8 cellular contexts compared by ENCODE assay signal in genomic region chr3:96814581-96815567, GRCh38. TPM values are rescaled to one million over a fixed set of nuclear protein-coding genes. Genes with fewer than 3 reads are reported as not detected.
DNase-seq lines count a peak whose midpoint lies in the region; ATAC-seq, FAIRE-seq and TF ChIP-seq lines count a peak whose summit lies in the region.

Gene EPHA6 (plus strand): TSS chr3:96814594.

- in situ Hi-C loops in HepG2 (cut with HindIII; ENCODE audit: extremely low pct_ligation_motif_present, low pct_unique_long_range_greater_than_20kb) = no loop called here

- H3K79me2 ChIP-seq in HepG2 (ENCODE audit: insufficient read depth, low read length) = no peaks in the 10 kb centered on the region

- no peaks in the 10 kb centered on the region for H3K36me3 Mint-ChIP-seq in stimulated activated naive CD8-positive, alpha-beta T cell treated with anti-CD3 and anti-CD28 coated beads, Interleukin-15, Interleukin-2, amounts not matched to agents 100 ng/mL and 50 ng/mL, for 24 hours (ENCODE audit: low read depth)
- no peaks in the 10 kb centered on the region for H3K36me3 Mint-ChIP-seq in brain

- no peaks in the 10 kb centered on the region for H3K9me3 ChIP-seq in HepG2 (ENCODE audit: low read length)
- H3K9me3 ChIP-seq in tibial nerve = no peaks in the 10 kb centered on the region

- H3K27ac Mint-ChIP-seq in stimulated activated naive CD8-positive, alpha-beta T cell treated with anti-CD3 and anti-CD28 coated beads, Interleukin-15, Interleukin-2, amounts not matched to agents 100 ng/mL and 50 ng/mL, for 24 hours = no peak within 1 kb of the TSS
- peak within 1 kb of the TSS in 1 of 5 experiments; percentile 91 for H3K27ac Mint-ChIP-seq in brain

- POLR2A ChIA-PET in HepG2 (lab: Yijun Ruan, JAX) = no interaction called here

- TF ChIP-seq POLR2A in HepG2 (IDR thresholded peaks at IDR 0.05; ENCODE audit: insufficient read depth in 1 of 2, low read depth in 2 of 2, low read length in 2 of 2) = no peak
- TF ChIP-seq POLR2A in tibial nerve (IDR thresholded peaks at IDR 0.05) = no peak

- H4K20me1 ChIP-seq in HepG2 (ENCODE audit: insufficient read depth, low read length) = no peaks in the 10 kb centered on the region

- BruUV-seq in HepG2 (replicated peaks; lab: Mats Ljungman, UMichigan) = no TSS peak

- peaks cover 15% of the 10 kb centered on the region for H3K4me1 ChIP-seq in HepG2 (ENCODE audit: insufficient read depth, low read length)
- H3K4me1 ChIP-seq in tibial nerve = peaks cover 0 to 33% (median 2%) of the 10 kb centered on the region in 4 donors

- CTCF ChIA-PET in HepG2 (lab: Yijun Ruan, JAX; ENCODE audit: low intra/inter-chr PET ratio, low total read pairs) = no interaction called here

- no peak within 1 kb of the TSS for H2AFZ ChIP-seq in HepG2 (ENCODE audit: low read length)

- H3K9ac ChIP-seq in HepG2 (ENCODE audit: insufficient read depth, low read depth, low read length) = no peak within 1 kb of the TSS

- intact Hi-C loops in HepG2 (cut with micrococcal nuclease; ENCODE audit: unreplicated experiment) = loop anchor here (5.0 kb wide), 1 partner anchor 483 kb away; no protein-coding TSS in a partner anchor

- no peaks in the 10 kb centered on the region for H3K9me3 Mint-ChIP-seq in stimulated activated naive CD8-positive, alpha-beta T cell treated with anti-CD3 and anti-CD28 coated beads, Interleukin-15, Interleukin-2, amounts not matched to agents 100 ng/mL and 50 ng/mL, for 24 hours
- H3K9me3 Mint-ChIP-seq in brain = no peaks in the 10 kb centered on the region

- H3K27ac ChIP-seq in HepG2 (ENCODE audit: extremely low read length, insufficient read depth, low read length) = no peak within 1 kb of the TSS
- H3K27ac ChIP-seq in tibial nerve = peak within 1 kb of the TSS in 2 of 4 donors; percentile 28 to 70

- H3K4me3 ChIP-seq in HepG2 (replicated peaks in 1 of 3; ENCODE audit: insufficient read depth in 1 of 3, low read depth in 2 of 3, low read length in 3 of 3) (peak within 1 kb of the TSS; percentile 39 to 72 (median 50); a peak in 4 of 6 replicates), tibial nerve (peak within 1 kb of the TSS; percentile 34 to 67 (median 50))

- H3K4me3 Mint-ChIP-seq in stimulated activated naive CD8-positive, alpha-beta T cell treated with anti-CD3 and anti-CD28 coated beads, Interleukin-15, Interleukin-2, amounts not matched to agents 100 ng/mL and 50 ng/mL, for 24 hours = peak within 1 kb of the TSS; percentile 45
- H3K4me3 Mint-ChIP-seq in brain = peak within 1 kb of the TSS; percentile 75 to 91 (median 82)

- WGBS in HepG2 (ENCODE audit: low lambda C conversion rate) = 10% methylated on average over 16 of the region's 56 CpGs
- WGBS in tibial nerve, 2 donors = 9 to 11% methylated on average over 45 to 54 of the region's 56 CpGs

- FAIRE-seq in HepG2 (lab: Jason Lieb, UNC) = no peak

- ATAC-seq in stimulated activated naive CD8-positive, alpha-beta T cell treated with anti-CD3 and anti-CD28 coated beads, Interleukin-15, Interleukin-2, amounts not matched to agents 100 U/mL and 50 U/mL, for 24 hours = no peak
- peak; percentile 5; the same call in 2 of the 3 replicates for ATAC-seq in HepG2

- no peak for TF ChIP-seq CTCF in brain (conservative IDR thresholded peaks at IDR 0.05)
- TF ChIP-seq CTCF in HepG2 (CRISPR knock-in tag; IDR thresholded peaks at IDR 0.05) = no peak
- no peak for TF ChIP-seq CTCF in tibial nerve (IDR thresholded peaks at IDR 0.05)

- peaks cover 2 to 23% of the 10 kb centered on the region in 2 experiments; a peak in 3 of 5 replicates for H3K27me3 ChIP-seq in HepG2 (ENCODE audit: control insufficient read depth in 1 of 2, insufficient read depth in 2 of 2, low read length in 2 of 2)
- peaks cover 0 to 8% of the 10 kb centered on the region in 2 donors for H3K27me3 ChIP-seq in tibial nerve

- no peak for TF ChIP-seq RAD21 in HepG2 (CRISPR knock-in tag; IDR thresholded peaks at IDR 0.05)

- TF ChIP-seq EP300 in HepG2 (IDR thresholded peaks at IDR 0.05; ENCODE audit: low read depth in 2 of 2, low read length in 2 of 2) (no peak), HepG2 (CRISPR knock-in tag; IDR thresholded peaks at IDR 0.05; ENCODE audit: borderline replicate concordance) (no peak), tibial nerve (IDR thresholded peaks at IDR 0.05) (no peak)

- DNase-seq in stimulated activated naive CD8-positive, alpha-beta T cell treated with anti-CD3 and anti-CD28 coated beads, Interleukin-15, Interleukin-2, amounts not matched to agents 100 U/mL and 50 U/mL, for 24 hours = no peak
- DNase-seq in HepG2 (ENCODE audit: low spot score) (no peak), tibial nerve (ENCODE audit: low spot score in 2 of 2) (no peak), EL (no peak)
- DNase-seq in stimulated activated CD8-positive, alpha-beta memory T cell treated with anti-CD3 and anti-CD28 coated beads, Interleukin-4, amount 100 ng/mL, for 48 hours = no peak
- DNase-seq in stimulated activated CD4-positive, alpha-beta T cell treated with anti-CD3 and anti-CD28 coated beads, Interleukin-4, amount 100 ng/mL, for 1 hour = no peak

- peak within 1 kb of the TSS; percentile 88 for H3K4me2 ChIP-seq in HepG2 (ENCODE audit: low read depth, low read length)

- peaks cover 29% of the 10 kb centered on the region for H3K27me3 Mint-ChIP-seq in stimulated activated naive CD8-positive, alpha-beta T cell treated with anti-CD3 and anti-CD28 coated beads, Interleukin-15, Interleukin-2, amounts not matched to agents 100 ng/mL and 50 ng/mL, for 24 hours
- H3K27me3 Mint-ChIP-seq in brain = peaks cover 40% of the 10 kb centered on the region

- peaks cover 16% of the 10 kb centered on the region for H3K4me1 Mint-ChIP-seq in stimulated activated naive CD8-positive, alpha-beta T cell treated with anti-CD3 and anti-CD28 coated beads, Interleukin-15, Interleukin-2, amounts not matched to agents 100 ng/mL and 50 ng/mL, for 24 hours (ENCODE audit: low read depth)
- peaks cover 9% of the 10 kb centered on the region for H3K4me1 Mint-ChIP-seq in brain

- H3K36me3 ChIP-seq in HepG2 (replicated peaks in 1 of 2; ENCODE audit: control insufficient read depth in 1 of 2, insufficient read depth in 2 of 2, low read length in 2 of 2) = no peaks in the 10 kb centered on the region
- H3K36me3 ChIP-seq in tibial nerve = no peaks in the 10 kb centered on the region

TF ChIP-seq in HepG2, 621 proteins besides CTCF, POLR2A, EP300 and RAD21:
- TF ChIP-seq MATR3 (CRISPR knock-in tag; IDR thresholded peaks at IDR 0.05) = no peak
- no peak for TF ChIP-seq ZNF549 (CRISPR knock-in tag; IDR thresholded peaks at IDR 0.05)
- TF ChIP-seq ZNF180 (CRISPR knock-in tag; IDR thresholded peaks at IDR 0.05; ENCODE audit: borderline replicate concordance, low read depth) = no peak
- TF ChIP-seq ZNF282 (IDR thresholded peaks at IDR 0.05; ENCODE audit: partially characterized antibody) = no peak
- TF ChIP-seq ZNF839 (CRISPR knock-in tag; IDR thresholded peaks at IDR 0.05; ENCODE audit: borderline replicate concordance) = no peak

RNA-seq across cellular contexts. Expression of gene EPHA6, which starts in this region (rescaled TPM):
- 0.12 TPM for polyA plus RNA-seq in brain (ENCODE audit: insufficient read depth, low read depth, low replicate concordance)
- not detected in 2 replicates for total RNA-seq in HepG2 (2016; rRNA removed; fragmentation: Illumina TruSeq; extraction: Trizol)
- not detected in 2 replicates for total RNA-seq in HepG2 (2016; cell fraction: cytosol; rRNA removed; fragmentation: Illumina TruSeq; extraction: Trizol; ENCODE audit: low read depth)
- not detected in 2 replicates for total RNA-seq in HepG2 (2016; cell fraction: insoluble cytoplasmic fraction; rRNA removed; fragmentation: Illumina TruSeq; extraction: Trizol)
- total RNA-seq in HepG2 (2016; cell fraction: membrane; rRNA removed; fragmentation: Illumina TruSeq; extraction: Trizol) = not detected in 2 replicates
- total RNA-seq in HepG2 (2016; cell fraction: nucleus; rRNA removed; fragmentation: Illumina TruSeq; extraction: Trizol) = not detected in 2 replicates
- polyA plus RNA-seq in HepG2 (2011; rRNA removed) = not detected in 2 replicates
- not detected in 2 replicates for polyA plus RNA-seq in HepG2 (2011; cell fraction: cytosol; rRNA removed)
- polyA plus RNA-seq in HepG2 (2011; cell fraction: nucleus; rRNA removed) = not detected in 2 replicates
- not detected in 2 replicates for polyA plus RNA-seq in HepG2 (2012)
- polyA plus RNA-seq in HepG2 (2016; cell fraction: cytosol; fragmentation: Illumina TruSeq; extraction: Trizol; ENCODE audit: low read depth) = not detected in 2 replicates
- not detected in 2 replicates for polyA plus RNA-seq in HepG2 (2016; cell fraction: insoluble cytoplasmic fraction; fragmentation: Illumina TruSeq; extraction: Trizol; ENCODE audit: low read depth)
- not detected in 2 replicates for polyA plus RNA-seq in HepG2 (2016; cell fraction: membrane; fragmentation: Illumina TruSeq; extraction: Trizol; ENCODE audit: low read depth)
- polyA plus RNA-seq in HepG2 (2016; cell fraction: nucleus; fragmentation: Illumina TruSeq; extraction: Trizol; ENCODE audit: insufficient read depth, low read depth) = not detected in 2 replicates
- 0.61 TPM in 1 of 2 replicates, not detected in the other for polyA minus RNA-seq in HepG2 (2011; rRNA and poly(A)+ RNA removed; ENCODE audit: low replicate concordance)
- polyA minus RNA-seq in HepG2 (2011; cell fraction: cytosol; rRNA and poly(A)+ RNA removed) = not detected in 2 replicates
- not detected in 2 replicates for polyA minus RNA-seq in HepG2 (2011; cell fraction: nucleus; rRNA and poly(A)+ RNA removed)
- 1 to 10 TPM in 1 of 4 donors, under 1 TPM in 3; 0.30 to 1.3 (median 0.61) TPM for total RNA-seq in tibial nerve

Comparison
In these comparisons a context has a peak if more than half of its experiments do, and no peak if none do; other contexts are left out.
1. Peak in ATAC-seq, H3K4me3 ChIP-seq and H3K4me2 ChIP-seq in HepG2; RNA of the gene not detected or under 1 TPM.